ENCODE assay signal across 22 cellular contexts in genomic region chr11:120771551-120772060, GRCh38.
"Had no signal": no experiment of that assay in that cellular context is flagged by ENCODE, and none has a peak within 500 bp of the region (broad histone marks: within the 10 kb centered on the region; RNA-seq: fewer than 3 reads in every experiment).

No MANE protein-coding gene starts in this region.

- H3K27ac Mint-ChIP-seq: activated CD4-positive, alpha-beta memory T cell treated with anti-CD3 and anti-CD28 coated beads for 36 hours; activated CD4-positive, alpha-beta T cell treated with anti-CD3 and anti-CD28 coated beads, Interleukin-2, amount 10 ng/mL, durations not matched to agents 24 days and 14 days; activated naive CD4-positive, alpha-beta T cell treated with anti-CD3 and anti-CD28 coated beads, Interleukin-2, amount 50 U/mL, for 72 hours; activated naive CD8-positive, alpha-beta T cell treated with anti-CD3 and anti-CD28 coated beads, Interleukin-2, amount 50 U/mL, for 24 hours; brain; T-helper 1 cell treated with Interleukin-12 subunit alpha and Interleukin-12 subunit beta and Interleukin-4 antibody, amounts not matched to agents 30 μg/mL and 1 μg/mL, for 36 hours had no signal

- H3K4me1 Mint-ChIP-seq: activated CD4-positive, alpha-beta T cell treated with anti-CD3 and anti-CD28 coated beads, Interleukin-2, amount 10 ng/mL, durations not matched to agents 24 days and 14 days; activated naive CD8-positive, alpha-beta T cell treated with anti-CD3 and anti-CD28 coated beads, Interleukin-2, amount 50 U/mL, for 24 hours had no signal

- DNase-seq: activated CD4-positive, alpha-beta memory T cell treated with anti-CD3 and anti-CD28 coated beads for 36 hours; activated CD4-positive, alpha-beta T cell treated with anti-CD3 and anti-CD28 coated beads, Interleukin-2, amount 10 ng/mL, durations not matched to agents 24 days and 14 days; activated CD4-positive, CD25-positive, alpha-beta regulatory T cell treated with anti-CD3 and anti-CD28 coated beads, Interleukin-2, amount 50 U/mL, for 72 hours; activated CD8-positive, alpha-beta memory T cell treated with anti-CD3 and anti-CD28 coated beads for 24 hours; activated effector memory CD4-positive, alpha-beta T cell treated with anti-CD3 and anti-CD28 coated beads, Interleukin-2, amount 50 U/mL, for 16 hours; activated naive CD4-positive, alpha-beta T cell treated with Interleukin-2 at 50 U/mL for 16 hours; activated naive CD8-positive, alpha-beta T cell treated with anti-CD3 and anti-CD28 coated beads, Interleukin-2, amount 50 U/mL, for 24 hours; activated T-cell treated with anti-CD3 and anti-CD28 coated beads, Interleukin-2, amount 50 U/mL, for 4 hours; amygdala; Kasumi-1; NCI-H1105 treated with DMSO at 0.1 percent for 48 hours; NCI-H1436 treated with DMSO at 0.1 percent for 48 hours; NCI-H187; NCI-H2081; NCI-H510A treated with DMSO at 0.1 percent for 48 hours; NCI-H69; PC-3; SHP77 had no signal

- H3K9me3 Mint-ChIP-seq: T-helper 1 cell treated with Interleukin-12 subunit alpha and Interleukin-12 subunit beta and Interleukin-4 antibody, amounts not matched to agents 30 μg/mL and 1 μg/mL, for 36 hours had no signal

- H3K36me3 Mint-ChIP-seq: activated CD4-positive, alpha-beta memory T cell treated with anti-CD3 and anti-CD28 coated beads for 36 hours; activated naive CD4-positive, alpha-beta T cell treated with anti-CD3 and anti-CD28 coated beads, Interleukin-2, amount 50 U/mL, for 72 hours had no signal

- H3K4me3 Mint-ChIP-seq: activated CD4-positive, alpha-beta memory T cell treated with anti-CD3 and anti-CD28 coated beads for 36 hours; activated CD4-positive, alpha-beta T cell treated with anti-CD3 and anti-CD28 coated beads, Interleukin-2, amount 10 ng/mL, durations not matched to agents 24 days and 14 days; activated naive CD8-positive, alpha-beta T cell treated with anti-CD3 and anti-CD28 coated beads, Interleukin-2, amount 50 U/mL, for 24 hours; activated T-cell treated with anti-CD3 and anti-CD28 coated beads, Interleukin-2, amount 50 U/mL, for 4 hours; brain; central memory CD8-positive, alpha-beta T cell; T-helper 1 cell treated with Interleukin-12 subunit alpha and Interleukin-12 subunit beta and Interleukin-4 antibody, amounts not matched to agents 30 μg/mL and 1 μg/mL, for 36 hours had no signal

- ATAC-seq: activated naive CD4-positive, alpha-beta T cell treated with anti-CD3 and anti-CD28 coated beads, Interleukin-2, amount 50 U/mL, for 72 hours; activated naive CD8-positive, alpha-beta T cell treated with anti-CD3 and anti-CD28 coated beads, Interleukin-2, amount 50 U/mL, for 24 hours; activated T-cell treated with anti-CD3 and anti-CD28 coated beads, Interleukin-2, amount 50 U/mL, for 4 hours; PC-3 had no signal
